In genomic region chr22:37223965-37224551, GRCh38 we compare ENCODE assay signal across 17 cellular contexts. TPM values are rescaled to one million over a fixed set of nuclear protein-coding genes. Genes with fewer than 3 reads are reported as not detected.
A peak's percentile ranks its signal among the peaks of the same experiment; 100 is the strongest.
DNase-seq lines count a peak whose midpoint lies in the region; ATAC-seq and TF ChIP-seq lines count a peak whose summit lies in the region.
"Had no signal": no experiment of that assay in that cellular context is flagged by ENCODE, and none has a peak within 500 bp of the region (broad histone marks: within the 10 kb centered on the region; RNA-seq: fewer than 3 reads in every experiment).

No MANE protein-coding gene starts in this region.

- peak overlapping the region; percentile 67 for H3K4me3 Mint-ChIP-seq in activated CD4-positive, alpha-beta T cell treated with anti-CD3 and anti-CD28 coated beads, Interleukin-2, amount 10 ng/mL, durations not matched to agents 24 days and 14 days
- H3K4me3 Mint-ChIP-seq in activated naive CD4-positive, alpha-beta T cell treated with anti-CD3 and anti-CD28 coated beads, Interleukin-2, amount 50 U/mL, for 24 hours = peak overlapping the region; percentile 66

- intact Hi-C loops in activated CD4-positive, alpha-beta T cell treated with anti-CD3 and anti-CD28 coated beads, Interleukin-2, amount 10 ng/mL, durations not matched to agents 24 days and 14 days (cut with micrococcal nuclease) = loop anchor here (5.0 kb wide), 1 partner anchor 837 kb away; the partner anchor contains the start of gene MYH9
- intact Hi-C loops in spleen (cut with DNase I; ENCODE audit: low total_unique reads) = no loop called here
- intact Hi-C loops in PC-3 (cut with micrococcal nuclease) = no loop called here

- no peak for TF ChIP-seq POLR2A in spleen (IDR thresholded peaks at IDR 0.05)

- peak overlapping the region in 1 of 8 donors; percentile 29 for H3K4me3 ChIP-seq in spleen
- H3K4me3 ChIP-seq in PC-3 (ENCODE audit: low read length) = no peak overlapping the region
- H3K4me3 ChIP-seq: prostate gland, suprapubic skin had no signal

- H3K27ac Mint-ChIP-seq in activated CD4-positive, alpha-beta T cell treated with anti-CD3 and anti-CD28 coated beads, Interleukin-2, amount 10 ng/mL, durations not matched to agents 24 days and 14 days = peak overlapping the region; percentile 96
- peak overlapping the region; percentile 94 for H3K27ac Mint-ChIP-seq in activated naive CD4-positive, alpha-beta T cell treated with anti-CD3 and anti-CD28 coated beads, Interleukin-2, amount 50 U/mL, for 24 hours

- peaks cover 87% of the 10 kb centered on the region for H3K36me3 Mint-ChIP-seq in activated CD4-positive, alpha-beta T cell treated with anti-CD3 and anti-CD28 coated beads, Interleukin-2, amount 10 ng/mL, durations not matched to agents 24 days and 14 days (ENCODE audit: low read depth)
- peaks cover 43% of the 10 kb centered on the region for H3K36me3 Mint-ChIP-seq in activated naive CD4-positive, alpha-beta T cell treated with anti-CD3 and anti-CD28 coated beads, Interleukin-2, amount 50 U/mL, for 24 hours

- peak; percentile 40 for ATAC-seq in HG02885 (IDR thresholded peaks at IDR 0.05; ENCODE audit: poor library complexity, unreplicated experiment)
- no peak for ATAC-seq in PC-3
- no peak for ATAC-seq in HG03469 (IDR thresholded peaks at IDR 0.05; ENCODE audit: unreplicated experiment)
- ATAC-seq: left ventricle myocardium superior had no signal

- H3K9ac ChIP-seq in PC-3 (ENCODE audit: low read length) = no peak overlapping the region

- WGBS in spleen, 5 donors = 37 to 58% (median 51%) methylated on average over 3 of the region's 3 CpGs

- no peaks in the 10 kb centered on the region for H3K9me2 ChIP-seq in PC-3 (replicated peaks; ENCODE audit: low read length)

- no peaks in the 10 kb centered on the region for H3K27me3 ChIP-seq in spleen (replicated peaks in 1 of 7)
- H3K27me3 ChIP-seq in PC-3 (ENCODE audit: low read length) = no peaks in the 10 kb centered on the region

- no peaks in the 10 kb centered on the region for H3F3A ChIP-seq in PC-3 (ENCODE audit: low read length, unreplicated experiment)

- H3K27me3 Mint-ChIP-seq in activated CD4-positive, alpha-beta T cell treated with anti-CD3 and anti-CD28 coated beads, Interleukin-2, amount 10 ng/mL, durations not matched to agents 24 days and 14 days = no peaks in the 10 kb centered on the region
- H3K27me3 Mint-ChIP-seq in activated naive CD4-positive, alpha-beta T cell treated with anti-CD3 and anti-CD28 coated beads, Interleukin-2, amount 50 U/mL, for 24 hours = no peaks in the 10 kb centered on the region

- H3K4me1 Mint-ChIP-seq in activated CD4-positive, alpha-beta T cell treated with anti-CD3 and anti-CD28 coated beads, Interleukin-2, amount 10 ng/mL, durations not matched to agents 24 days and 14 days = peaks cover 86% of the 10 kb centered on the region
- peaks cover 92% of the 10 kb centered on the region for H3K4me1 Mint-ChIP-seq in activated naive CD4-positive, alpha-beta T cell treated with anti-CD3 and anti-CD28 coated beads, Interleukin-2, amount 50 U/mL, for 24 hours

- peak overlapping the region; percentile 60 to 95 (median 92) for H3K27ac ChIP-seq in spleen
- H3K27ac ChIP-seq in PC-3 (ENCODE audit: low read length) = no peak overlapping the region
- H3K27ac ChIP-seq: prostate gland, suprapubic skin had no signal

- no peak for TF ChIP-seq CTCF in spleen (IDR thresholded peaks at IDR 0.05 in 8 of 11, conservative IDR thresholded peaks at IDR 0.05 in 3 of 11)
- no peak for TF ChIP-seq CTCF in PC-3 (conservative IDR thresholded peaks at IDR 0.05; ENCODE audit: low read depth, low read length)

- no peak overlapping the region for H3K4me2 ChIP-seq in PC-3 (ENCODE audit: low read length)

- H3K9me3 Mint-ChIP-seq in activated CD4-positive, alpha-beta T cell treated with anti-CD3 and anti-CD28 coated beads, Interleukin-2, amount 10 ng/mL, durations not matched to agents 24 days and 14 days = peaks cover 6% of the 10 kb centered on the region
- peaks cover 5% of the 10 kb centered on the region for H3K9me3 Mint-ChIP-seq in activated naive CD4-positive, alpha-beta T cell treated with anti-CD3 and anti-CD28 coated beads, Interleukin-2, amount 50 U/mL, for 24 hours

- POLR2A ChIA-PET in PC-3 (lab: Charles Lee; ENCODE audit: unreplicated experiment) = no interaction called here

- H3K79me2 ChIP-seq in PC-3 (ENCODE audit: low read length) = no peaks in the 10 kb centered on the region

- BruUV-seq in PC-3 (replicated peaks; lab: Mats Ljungman, UMichigan) = no TSS peak

- peaks cover 44 to 94% (median 88%) of the 10 kb centered on the region in 6 donors for H3K4me1 ChIP-seq in spleen
- peaks cover 12% of the 10 kb centered on the region for H3K4me1 ChIP-seq in PC-3 (ENCODE audit: insufficient read depth, low read length)
- H3K4me1 ChIP-seq: prostate gland had no signal

- DNase-seq in activated CD4-positive, alpha-beta T cell treated with anti-CD3 and anti-CD28 coated beads, Interleukin-2, amount 10 ng/mL, durations not matched to agents 24 days and 14 days = peak; percentile 79
- DNase-seq in activated CD4-positive, alpha-beta T cell treated with anti-CD3 and anti-CD28 coated beads for 1 hour = no peak
- DNase-seq in spleen = no peak
- no peak for DNase-seq in PC-3
- DNase-seq in UCSD-AML1 (lab: John Stamatoyannopoulos, UW; ENCODE audit: unreplicated experiment) = no peak
- DNase-seq: DMS153, hippocampal formation, left ventricle myocardium superior, NCI-H1105, NCI-H82 had no signal

- CTCF ChIA-PET in PC-3 (lab: Charles Lee) = no interaction called here

- no peak overlapping the region for H2AFZ ChIP-seq in PC-3 (ENCODE audit: low read length)

- H3K9me3 ChIP-seq in spleen (no peaks in the 10 kb centered on the region), PC-3 (ENCODE audit: low read length) (no peaks in the 10 kb centered on the region)
- H3K9me3 ChIP-seq: prostate gland, suprapubic skin had no signal

- no peaks in the 10 kb centered on the region for H4K20me1 ChIP-seq in PC-3 (ENCODE audit: low read length)

- peaks cover 0 to 50% (median 28%) of the 10 kb centered on the region in 6 donors for H3K36me3 ChIP-seq in spleen
- H3K36me3 ChIP-seq in PC-3 (ENCODE audit: low read depth, low read length) = no peaks in the 10 kb centered on the region; the same call in 1 of the 2 replicates
- H3K36me3 ChIP-seq: prostate gland, suprapubic skin had no signal

RNA-seq across cellular contexts. Expression of gene SSTR3, which starts 11.8 kb away (rescaled TPM):
- 3.5 and 4.0 TPM in 2 replicates for total RNA-seq in activated CD4-positive, alpha-beta T cell treated with anti-CD3 and anti-CD28 coated beads, Interleukin-2, amount 10 ng/mL, durations not matched to agents 24 days and 14 days
- total RNA-seq in spleen (1 to 10 TPM in 3 of 7 donors, under 1 TPM in 4; 0.56 to 2.0 (median 0.95) TPM), PC-3 (2014; rRNA removed) (0.55 TPM in 1 of 2 replicates, not detected in the other)
- 1 to 10 TPM; 1.2 to 2.0 (median 1.5) TPM for polyA plus RNA-seq in spleen
- total RNA-seq: A172, HT-29, left ventricle myocardium superior, suprapubic skin had no signal

RNA-seq across cellular contexts. Expression of gene RAC2, which starts 20.0 kb away (rescaled TPM):
- 519 and 540 TPM in 2 replicates for total RNA-seq in activated CD4-positive, alpha-beta T cell treated with anti-CD3 and anti-CD28 coated beads, Interleukin-2, amount 10 ng/mL, durations not matched to agents 24 days and 14 days
- 100 to 1,000 TPM; 270 to 493 (median 363) TPM for total RNA-seq in spleen
- 100 to 1,000 TPM; 389 to 421 (median 410) TPM for polyA plus RNA-seq in spleen
- total RNA-seq in PC-3 (2014; rRNA removed) = 50.5 and 54.5 TPM in 2 replicates

RNA-seq across cellular contexts. Expression of gene C1QTNF6, which starts 36.0 kb away (rescaled TPM):
- total RNA-seq in activated CD4-positive, alpha-beta T cell treated with anti-CD3 and anti-CD28 coated beads, Interleukin-2, amount 10 ng/mL, durations not matched to agents 24 days and 14 days = 6.0 and 6.9 TPM in 2 replicates
- 10 to 100 TPM in 1 of 7 donors, 1 to 10 TPM in 6; 5.3 to 10.3 (median 6.9) TPM for total RNA-seq in spleen
- 1 to 10 TPM; 7.7 to 8.9 (median 8.8) TPM for polyA plus RNA-seq in spleen
- 3.8 and 5.5 TPM in 2 replicates for total RNA-seq in PC-3 (2014; rRNA removed)

RNA-seq across cellular contexts. Expression of gene CYTH4, which starts 58.2 kb away (rescaled TPM):
- 43.5 and 44.9 TPM in 2 replicates for total RNA-seq in activated CD4-positive, alpha-beta T cell treated with anti-CD3 and anti-CD28 coated beads, Interleukin-2, amount 10 ng/mL, durations not matched to agents 24 days and 14 days
- total RNA-seq in spleen (100 to 1,000 TPM in 6 of 7 donors, 10 to 100 TPM in 1; 97.5 to 238 (median 118) TPM), PC-3 (2014; rRNA removed) (1.9 and 4.6 TPM in 2 replicates)
- 10 to 100 TPM; 35.3 to 58.1 (median 53.6) TPM for polyA plus RNA-seq in spleen
- total RNA-seq: HT-29 had no signal
